In genomic region chr22:46746620-46747019, GRCh38 we compare ENCODE assay signal across 20 cellular contexts. TPM values are rescaled to one million over a fixed set of nuclear protein-coding genes. Genes with fewer than 3 reads are reported as not detected.
DNase-seq lines count a peak whose midpoint lies in the region; ATAC-seq, FAIRE-seq and TF ChIP-seq lines count a peak whose summit lies in the region.
"Had no signal": no experiment of that assay in that cellular context is flagged by ENCODE, and none has a peak within 500 bp of the region (broad histone marks: within the 10 kb centered on the region; RNA-seq: fewer than 3 reads in every experiment).

No MANE protein-coding gene starts in this region.

- H2BK12ac ChIP-seq in H1 (ENCODE audit: low read depth, low read length) = no peak overlapping the region
- no peak overlapping the region for H2BK12ac ChIP-seq in H9 (ENCODE audit: insufficient read length, low read depth, low read length)

- H4K91ac ChIP-seq in H1 (replicated peaks; ENCODE audit: insufficient read length, low read length) (no peak overlapping the region), H9 (ENCODE audit: insufficient read length, low read depth, low read length) (no peak overlapping the region)

- TF ChIP-seq RAD21 in H1 (IDR thresholded peaks at IDR 0.05 in 1 of 2, conservative IDR thresholded peaks at IDR 0.05 in 1 of 2; ENCODE audit: low read depth in 2 of 2, low read length in 2 of 2) = no peak

- no peak overlapping the region for H2BK5ac ChIP-seq in H1 (ENCODE audit: low read depth, low read length)
- no peak overlapping the region for H2BK5ac ChIP-seq in H9 (ENCODE audit: insufficient read length, low read length)

- no peaks in the 10 kb centered on the region for H3K4me1 Mint-ChIP-seq in H9

- H3K9me3 Mint-ChIP-seq in H9 = peaks cover 3 to 8% of the 10 kb centered on the region in 2 experiments; a peak in 3 of 5 replicates

- intact Hi-C loops in Right ventricle myocardium superior (cut with DNase I) = no loop called here

- no peak overlapping the region for H2BK120ac ChIP-seq in H1 (replicated peaks; ENCODE audit: low read depth, low read length)
- H2BK120ac ChIP-seq in H9 (ENCODE audit: low read depth, low read length, poor library complexity, severe bottlenecking) = no peak overlapping the region

- H3K4ac ChIP-seq in H1 (replicated peaks; ENCODE audit: insufficient read length, low read depth, low read length) = no peak overlapping the region
- H3K4ac ChIP-seq in H9 (ENCODE audit: low read depth, low read length) = no peak overlapping the region

- TF ChIP-seq EP300 in H1 (IDR thresholded peaks at IDR 0.05; ENCODE audit: borderline replicate concordance in 1 of 2, low read depth in 2 of 2, low read length in 2 of 2) = no peak

- FAIRE-seq in H1 (lab: Jason Lieb, UNC) (no peak), urothelium cell line (lab: Jason Lieb, UNC) (no peak)
- FAIRE-seq: A204.1 had no signal

- no peak for TF ChIP-seq POLR2A in H1 (IDR thresholded peaks at IDR 0.05; ENCODE audit: control extremely low read depth in 1 of 2, low read depth in 2 of 2, low read length in 2 of 2)

- H2AFZ ChIP-seq in H1 (ENCODE audit: low read length) = no peak overlapping the region
- no peak overlapping the region for H2AFZ ChIP-seq in osteoblast (ENCODE audit: low read length)
- H2AFZ ChIP-seq in H9 (ENCODE audit: low read length) = no peak overlapping the region

- H3K36me3 Mint-ChIP-seq in H9 (ENCODE audit: insufficient read depth in 1 of 3, low read depth in 3 of 3) = no peaks in the 10 kb centered on the region

- H3K56ac ChIP-seq in H1 (replicated peaks; ENCODE audit: insufficient read length, low read depth, low read length) (no peak overlapping the region), H9 (ENCODE audit: insufficient read length, low read depth, low read length) (no peak overlapping the region)

- H3K23ac ChIP-seq in H1 (ENCODE audit: insufficient read length) = no peak overlapping the region
- no peak overlapping the region for H3K23ac ChIP-seq in H9 (ENCODE audit: insufficient read length, low read depth, low read length)

- H3K4me3 ChIP-seq in right atrium auricular region (no peak overlapping the region), HEK293 (ENCODE audit: low read depth, low read length) (no peak overlapping the region), H1 (ENCODE audit: extremely low read depth in 1 of 4, insufficient read depth in 2 of 4, low read depth in 3 of 4, low read length in 4 of 4) (no peak overlapping the region), osteoblast (ENCODE audit: insufficient read depth, low read length) (no peak overlapping the region)
- H3K4me3 ChIP-seq: SK-N-MC had no signal

- POLR2A ChIA-PET in HEK293 (lab: Yijun Ruan, JAX) = interaction anchor here (1.6 kb wide), 1 partner anchor 16 kb away, joined by 3 read pairs; the partner anchor contains the start of gene TBC1D22A
- POLR2A ChIA-PET in H1 (lab: Charles Lee; ENCODE audit: partially characterized antibody) = interaction anchor here (0.8 kb wide), 1 partner anchor 16 kb away, joined by 3 read pairs; the partner anchor contains the start of gene TBC1D22A

- H3K23me2 ChIP-seq in H1 (ENCODE audit: low read depth, low read length) (no peaks in the 10 kb centered on the region), H9 (ENCODE audit: insufficient read length, low read depth, low read length, poor library complexity, severe bottlenecking) (no peaks in the 10 kb centered on the region)

- H2BK15ac ChIP-seq in H1 (ENCODE audit: low read length) (no peak overlapping the region), H9 (ENCODE audit: low read depth, low read length) (no peak overlapping the region)

- TF ChIP-seq CTCF in right atrium auricular region (IDR thresholded peaks at IDR 0.05) (no peak), HEK293 (tag by site-specific recombination; IDR thresholded peaks at IDR 0.05) (no peak), H1 (IDR thresholded peaks at IDR 0.05; ENCODE audit: control extremely low read depth in 1 of 3, insufficient read depth in 1 of 3, low read depth in 1 of 3, low read length in 3 of 3) (no peak), osteoblast (IDR thresholded peaks at IDR 0.05; ENCODE audit: extremely low read depth, low read depth, low read length) (no peak), H9 (conservative IDR thresholded peaks at IDR 0.05) (no peak)

- no peak overlapping the region for H4K5ac ChIP-seq in H1 (ENCODE audit: insufficient read length, low read depth, low read length)
- H4K5ac ChIP-seq in H9 (ENCODE audit: insufficient read length, low read depth, low read length) = no peak overlapping the region

- peaks cover 42% of the 10 kb centered on the region for H3K27me3 Mint-ChIP-seq in H9 (ENCODE audit: low read depth)

- H3K14ac ChIP-seq in H1 (ENCODE audit: insufficient read length) (no peak overlapping the region), H9 (ENCODE audit: insufficient read depth, low read length) (no peak overlapping the region)

- no peak overlapping the region for H3K9ac ChIP-seq in H1 (replicated peaks in 1 of 4; ENCODE audit: extremely low read depth in 1 of 4, low read depth in 3 of 4, low read length in 3 of 4)
- no peak overlapping the region for H3K9ac ChIP-seq in H9 (ENCODE audit: extremely low read depth, insufficient read length, low read length)

- H2BK20ac ChIP-seq in H1 (ENCODE audit: low read length) (no peak overlapping the region), H9 (ENCODE audit: low read depth, low read length, poor library complexity, severe bottlenecking) (no peak overlapping the region)

- H3K4me3 Mint-ChIP-seq in H9 = no peak overlapping the region

- H3K9me3 ChIP-seq in right atrium auricular region (no peaks in the 10 kb centered on the region), HEK293 (ENCODE audit: control insufficient read depth, insufficient read depth, low read depth, low read length) (no peaks in the 10 kb centered on the region), H1 (ENCODE audit: insufficient read depth in 2 of 2, low read depth in 1 of 2, low read length in 1 of 2) (no peaks in the 10 kb centered on the region), osteoblast (ENCODE audit: low read depth, low read length) (no peaks in the 10 kb centered on the region), H9 (ENCODE audit: control insufficient read depth, low read depth, low read length) (no peaks in the 10 kb centered on the region)

- no peaks in the 10 kb centered on the region for H3K79me2 ChIP-seq in H1 (ENCODE audit: control insufficient read depth in 1 of 2, insufficient read depth in 2 of 2, low read length in 2 of 2)
- H3K79me2 ChIP-seq in osteoblast (ENCODE audit: insufficient read depth, low read length) = no peaks in the 10 kb centered on the region
- no peaks in the 10 kb centered on the region for H3K79me2 ChIP-seq in H9 (ENCODE audit: insufficient read depth, low read length)

- H3K79me1 ChIP-seq in H1 (ENCODE audit: low read depth, low read length) = no peaks in the 10 kb centered on the region
- H3K79me1 ChIP-seq in H9 (ENCODE audit: insufficient read depth, low read depth, low read length, poor library complexity, severe bottlenecking) = no peaks in the 10 kb centered on the region

- 0 out of 2 replicates have a peak overlapping the region, but pooled peaks have one; percentile 16 for H2AK5ac ChIP-seq in H1 (ENCODE audit: low read depth, low read length)
- H2AK5ac ChIP-seq in H9 (ENCODE audit: insufficient read length, low read length) = no peak overlapping the region

- H3K18ac ChIP-seq in H1 (ENCODE audit: extremely low read depth, low read length) (no peak overlapping the region), H9 (ENCODE audit: insufficient read length, low read depth, low read length) (no peak overlapping the region)

- H4K20me1 ChIP-seq in H1 (replicated peaks in 1 of 2; ENCODE audit: control insufficient read depth in 1 of 2, insufficient read depth in 2 of 2, low read length in 2 of 2) (no peaks in the 10 kb centered on the region), osteoblast (ENCODE audit: insufficient read depth, low read length) (no peaks in the 10 kb centered on the region), H9 (ENCODE audit: control insufficient read depth, insufficient read depth, insufficient read length) (no peaks in the 10 kb centered on the region)

- no peak overlapping the region for H3T11ph ChIP-seq in H9 (ENCODE audit: low read length)

- no peak for ATAC-seq in Right ventricle myocardium superior (ENCODE audit: poor library complexity)

- H3K4me1 ChIP-seq in right atrium auricular region (peaks cover 0 to 39% of the 10 kb centered on the region in 2 donors), HEK293 (ENCODE audit: control insufficient read depth, insufficient read depth, low read length) (0 out of 2 replicates have a peak, but pooled peaks cover 5% of the 10 kb centered on the region), H1 (replicated peaks in 1 of 4; ENCODE audit: control insufficient read depth in 3 of 4, insufficient read depth in 4 of 4, low read length in 3 of 4) (no peaks in the 10 kb centered on the region), osteoblast (ENCODE audit: insufficient read depth, low read length) (peaks cover 25% of the 10 kb centered on the region), H9 (ENCODE audit: insufficient read depth, low read length) (no peaks in the 10 kb centered on the region)

- H3K27ac ChIP-seq in right atrium auricular region = no peak overlapping the region
- H3K27ac ChIP-seq in HEK293 (ENCODE audit: extremely low read depth, low read depth, low read length) = no peak overlapping the region
- H3K27ac ChIP-seq in H1 (ENCODE audit: low read depth, low read length) = no peak overlapping the region
- H3K27ac ChIP-seq in osteoblast (ENCODE audit: low read depth, low read length) = no peak overlapping the region
- H3K27ac ChIP-seq in H9 (ENCODE audit: insufficient read length, low read depth, low read length) = no peak overlapping the region
- H3K27ac ChIP-seq: C4-2B, SK-N-MC had no signal

- CTCF ChIA-PET in HEK293 (lab: Yijun Ruan, JAX) = interaction anchor here (0.6 to 5.9 kb wide), 3 partner anchors 9 to 132 kb away, joined by 3 to 33 read pairs (median 3); no protein-coding TSS in a partner anchor
- CTCF ChIA-PET in H1 (lab: Charles Lee; ENCODE audit: partially characterized antibody) = interaction anchor here (1.5 kb wide), 2 partner anchors 10 to 57 kb away, joined by 3 read pairs; no protein-coding TSS in a partner anchor

- no peak overlapping the region for H4K8ac ChIP-seq in H1 (ENCODE audit: extremely low read depth, insufficient read depth, low read length)
- no peak overlapping the region for H4K8ac ChIP-seq in H9 (replicated peaks; ENCODE audit: insufficient read length, low read depth, low read length)

- no peaks in the 10 kb centered on the region for H3K27me3 ChIP-seq in right atrium auricular region
- H3K27me3 ChIP-seq in H1 (replicated peaks in 1 of 4; ENCODE audit: control insufficient read depth in 3 of 4, extremely low read depth in 1 of 4, insufficient read depth in 3 of 4, low read length in 3 of 4) = peaks cover 0 to 4% (median 2%) of the 10 kb centered on the region in 4 experiments; a peak in 5 of 7 replicates
- no peaks in the 10 kb centered on the region for H3K27me3 ChIP-seq in osteoblast (ENCODE audit: insufficient read depth, low read length)
- no peaks in the 10 kb centered on the region for H3K27me3 ChIP-seq in H9 (ENCODE audit: insufficient read depth, low read length)

- H3K4me2 ChIP-seq in H1 (ENCODE audit: insufficient read depth in 1 of 2, low read depth in 2 of 2, low read length in 2 of 2) (no peak overlapping the region), osteoblast (ENCODE audit: insufficient read depth, low read length) (no peak overlapping the region), H9 (ENCODE audit: insufficient read depth, insufficient read length, low read length) (no peak overlapping the region)

- no peaks in the 10 kb centered on the region for H3K36me3 ChIP-seq in right atrium auricular region
- no peaks in the 10 kb centered on the region for H3K36me3 ChIP-seq in HEK293 (ENCODE audit: control insufficient read depth in 2 of 2, insufficient read depth in 1 of 2, low read length in 2 of 2)
- no peaks in the 10 kb centered on the region for H3K36me3 ChIP-seq in H1 (ENCODE audit: control insufficient read depth in 2 of 4, insufficient read depth in 4 of 4, low read length in 3 of 4)
- no peaks in the 10 kb centered on the region for H3K36me3 ChIP-seq in osteoblast (ENCODE audit: insufficient read depth, low read length)

- H3K27ac Mint-ChIP-seq in H9 = no peak overlapping the region

- WGBS in H1 (ENCODE audit: extremely low coverage in 1 of 2, insufficient coverage in 1 of 2, insufficient read length in 1 of 2, insufficient replicate concordance in 2 of 2, low coverage in 1 of 2, low lambda C conversion rate in 2 of 2, missing lambda C conversion rate in 1 of 2), 2 experiments = 75% methylated on average over 11 of the region's 11 CpGs; no CpG with 5 or more reads in 1 of the 2 experiments
- WGBS in H9 (ENCODE audit: extremely low coverage, insufficient read length, low lambda C conversion rate) = no CpG with 5 or more reads among the region's 11 CpGs

- DNase-seq in Right ventricle myocardium superior (peak; percentile 22), right atrium auricular region (ENCODE audit: low spot score) (no peak), H1 (ENCODE audit: low read depth in 1 of 2, low spot score in 2 of 2) (no peak), osteoblast (ENCODE audit: insufficient read length, low spot score, missing footprints) (peak; percentile 23), urothelium cell line (ENCODE audit: low spot score) (no peak), H9 (no peak)
- DNase-seq: DMS79, H7, KBM-7, MM.1S, NCI-H1048, NCI-H1417 treated with DMSO at 0.1 percent for 48 hours, NCI-H187, NCI-H446, NCI-H526 treated with DMSO at 0.1 percent for 48 hours, SHP77 treated with DMSO at 0.1 percent for 48 hours had no signal

RNA-seq across cellular contexts. Expression of gene CERK, which starts 8.6 kb away (rescaled TPM):
- total RNA-seq in Right ventricle myocardium superior = 69.0 TPM
- 10 to 100 TPM; 46.0 to 59.8 TPM for total RNA-seq in right atrium auricular region
- 59.0 TPM in 2 replicates for total RNA-seq in H1 (2021; fragmentation: NEBNext Ultra II Directional; extraction: Animal tissue kit (Norgen Biotek cat#: 25700))
- 26.6 and 31.5 TPM in 2 replicates for polyA plus RNA-seq in H1 (2011; rRNA removed)
- polyA plus RNA-seq in H1 (2011; cell fraction: cytosol; rRNA removed) = 37.5 TPM
- polyA plus RNA-seq in H1 (2011; cell fraction: nucleus; rRNA removed) = 33.7 TPM
- 36.8 to 41.7 TPM (median 38.9 TPM) in 4 replicates for polyA plus RNA-seq in H1 (2012, experiment 1 of 2)
- polyA plus RNA-seq in H1 (2012, experiment 2 of 2) = 32.8 TPM
- 27.6 TPM for polyA plus RNA-seq in H1 (2013, experiment 1 of 2)
- 28.7 TPM for polyA plus RNA-seq in H1 (2013, experiment 2 of 2)
- 55.9 and 58.7 TPM in 2 replicates for polyA minus RNA-seq in H1 (2011; rRNA and poly(A)+ RNA removed)
- polyA minus RNA-seq in H1 (2011; cell fraction: cytosol; rRNA and poly(A)+ RNA removed) = 36.6 TPM
- polyA minus RNA-seq in H1 (2011; cell fraction: nucleus; rRNA and poly(A)+ RNA removed) = 26.0 TPM
- total RNA-seq in osteoblast = 27.7 and 28.2 TPM in 2 replicates
- 46.3 and 47.1 TPM in 2 replicates for total RNA-seq in H9 (2021)

RNA-seq across cellular contexts. Expression of gene TBC1D22A, which starts 15.8 kb away (rescaled TPM):
- total RNA-seq in Right ventricle myocardium superior (14.0 TPM), right atrium auricular region (10 to 100 TPM; 11.5 to 15.4 TPM), osteoblast (17.7 and 18.9 TPM in 2 replicates), H9 (2021) (19.3 and 20.8 TPM in 2 replicates)
- 18.4 and 19.0 TPM in 2 replicates for total RNA-seq in H1 (2021; fragmentation: NEBNext Ultra II Directional; extraction: Animal tissue kit (Norgen Biotek cat#: 25700))
- polyA plus RNA-seq in H1 (2011; rRNA removed) = 11.9 and 14.0 TPM in 2 replicates
- 11.3 TPM for polyA plus RNA-seq in H1 (2011; cell fraction: cytosol; rRNA removed)
- polyA plus RNA-seq in H1 (2011; cell fraction: nucleus; rRNA removed) = 11.6 TPM
- polyA plus RNA-seq in H1 (2012, experiment 1 of 2) = 11.4 to 14.8 TPM (median 13.5 TPM) in 4 replicates
- 14.1 TPM for polyA plus RNA-seq in H1 (2012, experiment 2 of 2)
- polyA plus RNA-seq in H1 (2013, experiment 1 of 2) = 9.6 TPM
- polyA plus RNA-seq in H1 (2013, experiment 2 of 2) = 9.5 TPM
- polyA minus RNA-seq in H1 (2011; rRNA and poly(A)+ RNA removed) = 10.9 and 12.5 TPM in 2 replicates
- polyA minus RNA-seq in H1 (2011; cell fraction: cytosol; rRNA and poly(A)+ RNA removed) = 11.4 TPM
- 19.0 TPM for polyA minus RNA-seq in H1 (2011; cell fraction: nucleus; rRNA and poly(A)+ RNA removed)

Comparison
In these comparisons a context has a peak if more than half of its experiments do, and no peak if none do; other contexts are left out.
1. DNase-seq: peak in Right ventricle myocardium superior (single experiment) and osteoblast (single experiment); none in right atrium auricular region (single experiment), H1 (0 of 2), urothelium cell line (single experiment) and H9 (single experiment).